In genomic region chr10:8183241-8183704, GRCh38 we compare ENCODE assay signal across 8 cellular contexts.
DNase-seq lines count a peak whose midpoint lies in the region; ATAC-seq lines count a peak whose summit lies in the region.

No MANE protein-coding gene starts in this region.

- peak overlapping the region; percentile 2 for H3K27ac Mint-ChIP-seq in activated CD8-positive, alpha-beta memory T cell treated with anti-CD3 and anti-CD28 coated beads, Interleukin-2, amount 10 ng/mL, durations not matched to agents 7 days and 5 days

- peaks cover 20% of the 10 kb centered on the region for H3K4me1 Mint-ChIP-seq in activated CD8-positive, alpha-beta memory T cell treated with anti-CD3 and anti-CD28 coated beads, Interleukin-2, amount 10 ng/mL, durations not matched to agents 7 days and 5 days

- no peaks in the 10 kb centered on the region for H3K27me3 Mint-ChIP-seq in activated CD8-positive, alpha-beta memory T cell treated with anti-CD3 and anti-CD28 coated beads, Interleukin-2, amount 10 ng/mL, durations not matched to agents 7 days and 5 days

- DNase-seq in activated CD8-positive, alpha-beta memory T cell treated with anti-CD3 and anti-CD28 coated beads, Interleukin-2, amount 10 ng/mL, durations not matched to agents 7 days and 5 days, result peak; percentile 44
- DNase-seq in activated CD8-positive, alpha-beta memory T cell treated with anti-CD3 and anti-CD28 coated beads, Interleukin-2, amount 50 U/mL, for 48 hours, result no peak
- DNase-seq in M059J (ENCODE audit: low read depth) (peak; percentile 70), dermis blood vessel endothelial cell (no peak), putamen (ENCODE audit: low spot score) (no peak), NCI-H1436 (lab: John Stamatoyannopoulos, UW) (no peak)
- peak; percentile 75 for DNase-seq in activated effector memory CD4-positive, alpha-beta T cell treated with anti-CD3 and anti-CD28 coated beads, Interleukin-2, amount 50 U/mL, for 16 hours
- DNase-seq in stimulated activated CD4-positive, alpha-beta T cell treated with anti-CD3 and anti-CD28 coated beads, TNF-alpha, amount 100 ng/mL, for 1 hour (ENCODE audit: low read depth in 3 of 3, low spot score in 1 of 3), result peak in 2 of 3 donors; percentile 9 to 18

- H3K36me3 Mint-ChIP-seq in activated CD8-positive, alpha-beta memory T cell treated with anti-CD3 and anti-CD28 coated beads, Interleukin-2, amount 10 ng/mL, durations not matched to agents 7 days and 5 days, result no peaks in the 10 kb centered on the region

- peak; percentile 30 for ATAC-seq in activated CD8-positive, alpha-beta memory T cell treated with anti-CD3 and anti-CD28 coated beads, Interleukin-2, amount 10 ng/mL, durations not matched to agents 7 days and 5 days

- CTCF ChIA-PET in activated CD8-positive, alpha-beta memory T cell treated with anti-CD3 and anti-CD28 coated beads, Interleukin-2, amount 10 ng/mL, durations not matched to agents 7 days and 5 days (lab: Charles Lee), result no interaction called here

- peaks cover 2% of the 10 kb centered on the region for H3K9me3 Mint-ChIP-seq in activated CD8-positive, alpha-beta memory T cell treated with anti-CD3 and anti-CD28 coated beads, Interleukin-2, amount 10 ng/mL, durations not matched to agents 7 days and 5 days (ENCODE audit: low read depth)

- no peak overlapping the region for H3K4me3 Mint-ChIP-seq in activated CD8-positive, alpha-beta memory T cell treated with anti-CD3 and anti-CD28 coated beads, Interleukin-2, amount 10 ng/mL, durations not matched to agents 7 days and 5 days

Comparison
In these comparisons a context has a peak if more than half of its experiments do, and no peak if none do; other contexts are left out.
1. DNase-seq: peak in activated CD8-positive, alpha-beta memory T cell treated with anti-CD3 and anti-CD28 coated beads, Interleukin-2, amount 10 ng/mL, durations not matched to agents 7 days and 5 days (single experiment), M059J (single experiment), activated effector memory CD4-positive, alpha-beta T cell treated with anti-CD3 and anti-CD28 coated beads, Interleukin-2, amount 50 U/mL, for 16 hours (single experiment) and stimulated activated CD4-positive, alpha-beta T cell treated with anti-CD3 and anti-CD28 coated beads, TNF-alpha, amount 100 ng/mL, for 1 hour (2 of 3); none in activated CD8-positive, alpha-beta memory T cell treated with anti-CD3 and anti-CD28 coated beads, Interleukin-2, amount 50 U/mL, for 48 hours (single experiment), dermis blood vessel endothelial cell (single experiment), putamen (single experiment) and NCI-H1436 (single experiment).